Comparison of ENCODE assay signal across 1 cellular context in the genomic region with DNA sequence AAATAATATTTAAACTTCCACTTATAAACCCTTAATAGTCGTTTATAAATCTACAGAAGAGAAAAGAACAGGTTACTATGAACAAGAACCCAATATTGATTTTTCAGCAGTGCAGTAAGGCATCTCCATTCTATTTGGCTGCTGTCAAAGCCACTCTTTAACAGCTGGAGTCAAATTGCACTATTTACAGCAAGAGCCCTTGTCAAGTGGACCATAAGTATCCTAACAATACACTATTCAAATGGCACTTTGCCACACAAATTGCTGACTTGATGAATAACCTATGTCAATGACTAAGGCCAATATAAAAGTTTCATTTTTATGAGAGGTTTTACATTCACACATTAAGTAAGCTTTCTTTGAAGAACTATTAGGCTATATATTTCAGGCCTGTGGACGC.
TF ChIP-seq lines count a peak whose summit lies in the region.

No MANE protein-coding gene starts in this region.

TF ChIP-seq in WTC11, 78 proteins besides CTCF, POLR2A, EP300 and RAD21:
- no peak for TF ChIP-seq AR (CRISPR knock-in tag; IDR thresholded peaks at IDR 0.05)
- TF ChIP-seq TEAD1 (CRISPR knock-in tag; IDR thresholded peaks at IDR 0.05), result no peak
- no peak for TF ChIP-seq NFATC4 (CRISPR knock-in tag; IDR thresholded peaks at IDR 0.05)
- TF ChIP-seq GTF2I (CRISPR knock-in tag; conservative IDR thresholded peaks at IDR 0.05), result no peak
- TF ChIP-seq GABPB1 (CRISPR knock-in tag; IDR thresholded peaks at IDR 0.05), result no peak
- no peak for TF ChIP-seq SMAD3 (CRISPR knock-in tag; IDR thresholded peaks at IDR 0.05; ENCODE audit: borderline replicate concordance)
- TF ChIP-seq NR3C1 (CRISPR knock-in tag; conservative IDR thresholded peaks at IDR 0.05; ENCODE audit: low read depth), result no peak
- no peak for TF ChIP-seq RELA (CRISPR knock-in tag; IDR thresholded peaks at IDR 0.05; ENCODE audit: borderline replicate concordance)
- no peak for TF ChIP-seq ZNF396 (CRISPR knock-in tag; IDR thresholded peaks at IDR 0.05; ENCODE audit: borderline replicate concordance)
- no peak for TF ChIP-seq TEAD4 (CRISPR knock-in tag; IDR thresholded peaks at IDR 0.05)
- TF ChIP-seq ZBTB21 (CRISPR knock-in tag; IDR thresholded peaks at IDR 0.05; ENCODE audit: borderline replicate concordance), result no peak
- TF ChIP-seq, protein P1, sequence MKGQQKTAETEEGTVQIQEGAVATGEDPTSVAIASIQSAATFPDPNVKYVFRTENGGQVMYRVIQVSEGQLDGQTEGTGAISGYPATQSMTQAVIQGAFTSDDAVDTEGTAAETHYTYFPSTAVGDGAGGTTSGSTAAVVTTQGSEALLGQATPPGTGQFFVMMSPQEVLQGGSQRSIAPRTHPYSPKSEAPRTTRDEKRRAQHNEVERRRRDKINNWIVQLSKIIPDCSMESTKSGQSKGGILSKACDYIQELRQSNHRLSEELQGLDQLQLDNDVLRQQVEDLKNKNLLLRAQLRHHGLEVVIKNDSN (CRISPR knock-in tag; IDR thresholded peaks at IDR 0.05), result no peak
- TF ChIP-seq SP1 (CRISPR knock-in tag; conservative IDR thresholded peaks at IDR 0.05), result no peak
- TF ChIP-seq CREM (CRISPR knock-in tag; IDR thresholded peaks at IDR 0.05), result no peak
